ENCODE assay signal across 10 cellular contexts in the genomic region with DNA sequence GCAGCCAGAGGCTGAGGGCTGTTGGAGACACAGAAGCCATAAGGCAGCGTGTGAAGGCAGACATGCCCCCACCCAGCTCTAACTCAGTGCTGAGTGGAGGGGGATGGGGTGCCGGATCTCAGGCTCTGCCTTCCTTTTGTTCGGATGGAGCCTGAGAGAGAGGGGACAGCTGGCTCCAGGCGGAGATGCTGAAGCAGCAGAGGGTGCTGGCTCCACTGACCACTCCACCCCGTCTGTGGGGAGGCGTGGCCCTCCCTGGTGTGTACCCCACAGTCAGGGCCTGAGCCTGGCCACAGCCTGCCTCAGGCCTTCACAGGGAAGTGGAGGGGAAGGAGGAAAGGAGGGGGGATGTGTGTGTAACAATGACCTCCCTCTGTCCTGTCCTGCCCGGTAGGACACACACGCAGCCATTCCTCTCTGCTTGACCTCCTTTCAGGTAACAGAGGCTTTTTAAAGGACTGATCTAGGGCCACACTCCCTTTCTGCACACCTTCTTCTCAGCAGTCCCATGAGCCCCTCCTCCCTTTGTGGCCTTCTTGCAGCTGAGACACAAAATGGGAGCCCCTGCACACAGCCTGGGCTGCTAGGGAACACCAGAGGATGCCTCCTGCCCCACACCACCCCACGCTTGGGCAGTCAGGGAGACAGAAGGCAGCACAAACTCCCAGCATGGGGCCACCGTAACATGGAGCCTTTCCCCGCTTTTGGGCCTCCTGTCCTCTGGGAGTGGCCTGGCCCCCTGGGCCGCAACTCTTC. TPM values are rescaled to one million over a fixed set of nuclear protein-coding genes. Genes with fewer than 3 reads are reported as not detected.
DNase-seq lines count a peak whose midpoint lies in the region; ATAC-seq and TF ChIP-seq lines count a peak whose summit lies in the region.
"Had no signal": no experiment of that assay in that cellular context is flagged by ENCODE, and none has a peak within 500 bp of the region (broad histone marks: within the 10 kb centered on the region; RNA-seq: fewer than 3 reads in every experiment).

No MANE protein-coding gene starts in this region.

- H3K36me3 Mint-ChIP-seq in activated T-cell treated with anti-CD3 and anti-CD28 coated beads, Interleukin-2, amount 50 U/mL, for 24 hours (ENCODE audit: low read depth): no peaks in the 10 kb centered on the region

- no peak overlapping the region for H3K4me2 ChIP-seq in osteoblast (ENCODE audit: insufficient read depth, low read length)

- H3K27me3 ChIP-seq in left ventricle myocardium inferior (ENCODE audit: low read depth) (no peaks in the 10 kb centered on the region), osteoblast (ENCODE audit: insufficient read depth, low read length) (no peaks in the 10 kb centered on the region), aorta (ENCODE audit: control insufficient read depth in 1 of 2, insufficient read depth in 2 of 2, low read length in 1 of 2) (no peaks in the 10 kb centered on the region)

- H3K4me1 ChIP-seq in left ventricle myocardium inferior (peaks cover 100% of the 10 kb centered on the region), osteoblast (ENCODE audit: insufficient read depth, low read length) (peaks cover 30% of the 10 kb centered on the region), urinary bladder (ENCODE audit: insufficient read depth) (no peaks in the 10 kb centered on the region), aorta (ENCODE audit: control insufficient read depth in 1 of 2, insufficient read depth in 2 of 2, low read length in 2 of 2) (peaks cover 0 to 1% of the 10 kb centered on the region in 2 donors)

- H3K27ac ChIP-seq in left ventricle myocardium inferior (replicated peaks) (peak overlapping the region; percentile 92), osteoblast (ENCODE audit: low read depth, low read length) (no peak overlapping the region), urinary bladder (ENCODE audit: low read depth) (peak overlapping the region; percentile 11), aorta (ENCODE audit: low read depth in 1 of 2, low read length in 2 of 2) (no peak overlapping the region)

- no peaks in the 10 kb centered on the region for H3K9me3 Mint-ChIP-seq in activated T-cell treated with anti-CD3 and anti-CD28 coated beads, Interleukin-2, amount 50 U/mL, for 24 hours

- no peaks in the 10 kb centered on the region for H4K20me1 ChIP-seq in osteoblast (ENCODE audit: insufficient read depth, low read length)

- H3K4me3 ChIP-seq in left ventricle myocardium inferior (no peak overlapping the region), osteoblast (ENCODE audit: insufficient read depth, low read length) (no peak overlapping the region), urinary bladder (ENCODE audit: low read depth, low read length) (no peak overlapping the region), aorta (ENCODE audit: low read length in 2 of 2) (no peak overlapping the region)

- intact Hi-C loops in left ventricle myocardium inferior (cut with micrococcal nuclease): no loop called here
- intact Hi-C loops in aorta (cut with DNase I): no loop called here

- H3K4me1 Mint-ChIP-seq in activated T-cell treated with anti-CD3 and anti-CD28 coated beads, Interleukin-2, amount 50 U/mL, for 24 hours (ENCODE audit: low read depth): peaks cover 4% of the 10 kb centered on the region

- 66% methylated on average over 12 of the region's 12 CpGs for WGBS in urinary bladder
- WGBS in aorta, 2 donors: 92% methylated on average over 12 of the region's 12 CpGs

- H3K79me2 ChIP-seq in osteoblast (ENCODE audit: insufficient read depth, low read length): no peaks in the 10 kb centered on the region

- H3K4me3 Mint-ChIP-seq in activated T-cell treated with anti-CD3 and anti-CD28 coated beads, Interleukin-2, amount 50 U/mL, for 24 hours: no peak overlapping the region

- H3K27me3 Mint-ChIP-seq in activated T-cell treated with anti-CD3 and anti-CD28 coated beads, Interleukin-2, amount 50 U/mL, for 24 hours: no peaks in the 10 kb centered on the region

- no peak for TF ChIP-seq CTCF in left ventricle myocardium inferior (IDR thresholded peaks at IDR 0.05; ENCODE audit: borderline replicate concordance)
- no peak for TF ChIP-seq CTCF in osteoblast (IDR thresholded peaks at IDR 0.05; ENCODE audit: extremely low read depth, low read depth, low read length)

- H2AFZ ChIP-seq in osteoblast (ENCODE audit: low read length): no peak overlapping the region

- ATAC-seq in aorta (ENCODE audit: low FRiP score): no peak

- H3K36me3 ChIP-seq in left ventricle myocardium inferior: no peaks in the 10 kb centered on the region
- H3K36me3 ChIP-seq in osteoblast (ENCODE audit: insufficient read depth, low read length): no peaks in the 10 kb centered on the region
- H3K36me3 ChIP-seq in urinary bladder (ENCODE audit: insufficient read depth): no peaks in the 10 kb centered on the region
- no peaks in the 10 kb centered on the region for H3K36me3 ChIP-seq in aorta (ENCODE audit: control insufficient read depth in 1 of 2, insufficient read depth in 2 of 2, low read length in 1 of 2)

- H3K9me3 ChIP-seq in left ventricle myocardium inferior (replicated peaks): no peaks in the 10 kb centered on the region
- H3K9me3 ChIP-seq in osteoblast (ENCODE audit: low read depth, low read length): no peaks in the 10 kb centered on the region
- no peaks in the 10 kb centered on the region for H3K9me3 ChIP-seq in aorta (ENCODE audit: control insufficient read depth, low read length)

- DNase-seq in SHP77 (lab: John Stamatoyannopoulos, UW) (peak; percentile 53 to 60), SHP77 treated with DMSO at 0.1 percent for 48 hours (lab: John Stamatoyannopoulos, UW) (no peak), left ventricle myocardium inferior (peak; percentile 61), osteoblast (ENCODE audit: insufficient read length, low spot score, missing footprints) (peak; percentile 63), AG08396 (ENCODE audit: low spot score) (no peak), aorta (no peak)
- no peak for DNase-seq in activated T-cell treated with anti-CD3 and anti-CD28 coated beads, Interleukin-2, amount 50 U/mL, for 24 hours

- H3K27ac Mint-ChIP-seq in activated T-cell treated with anti-CD3 and anti-CD28 coated beads, Interleukin-2, amount 50 U/mL, for 24 hours: no peak overlapping the region

RNA-seq across cellular contexts. Expression of a gene that starts 9.6 kb away (rescaled TPM):
- 0.49 TPM for total RNA-seq in left ventricle myocardium inferior
- not detected in 2 replicates for total RNA-seq in osteoblast
- total RNA-seq in urinary bladder: not detected
- polyA plus RNA-seq in urinary bladder: 1.4 TPM
- total RNA-seq in aorta: 1 to 10 TPM in 1 of 2 donors, under 1 TPM in 1; 0.29 to 1.7 TPM
- under 1 TPM in 1 of 2 donors, not detected in 1; 0.74 TPM for polyA plus RNA-seq in aorta
- total RNA-seq: T-helper 1 cell treated with Interleukin-12 subunit alpha and Interleukin-12 subunit beta and Interleukin-4 antibody, amounts not matched to agents 30 ng/mL and 1 ng/mL, for 36 hours had no signal
- polyA plus RNA-seq: liver had no signal

RNA-seq across cellular contexts. Expression of a gene that starts 23.8 kb away (rescaled TPM):
- total RNA-seq in left ventricle myocardium inferior (34.8 TPM), osteoblast (3.5 and 4.3 TPM in 2 replicates), urinary bladder (17.2 TPM), aorta (100 to 1,000 TPM in 1 of 2 donors, 10 to 100 TPM in 1; 39.2 to 139 TPM)
- polyA plus RNA-seq in urinary bladder (38.7 TPM), aorta (100 to 1,000 TPM in 1 of 2 donors, 1 to 10 TPM in 1; 3.1 to 149 TPM)

RNA-seq across cellular contexts. Expression of a gene that starts 29.1 kb away (rescaled TPM):
- 24.2 TPM for total RNA-seq in left ventricle myocardium inferior
- total RNA-seq in osteoblast: 15.6 and 17.1 TPM in 2 replicates
- total RNA-seq in urinary bladder: 29.4 TPM
- 15.5 TPM for polyA plus RNA-seq in urinary bladder
- 10 to 100 TPM; 18.6 to 22.7 TPM for total RNA-seq in aorta
- 1 to 10 TPM; 4.6 to 7.8 TPM for polyA plus RNA-seq in aorta

RNA-seq across cellular contexts. Expression of a gene that starts 38.1 kb away (rescaled TPM):
- total RNA-seq in left ventricle myocardium inferior: 25.3 TPM
- total RNA-seq in osteoblast: 18.0 and 19.2 TPM in 2 replicates
- total RNA-seq in urinary bladder: 8.6 TPM
- polyA plus RNA-seq in urinary bladder: 31.1 TPM
- total RNA-seq in aorta: 10 to 100 TPM; 35.7 to 51.3 TPM
- polyA plus RNA-seq in aorta: 10 to 100 TPM; 19.7 to 33.6 TPM

Comparison
In these comparisons a context has a peak if more than half of its experiments do, and no peak if none do; other contexts are left out.
1. DNase-seq: peak in SHP77 (2 of 2), left ventricle myocardium inferior (single experiment) and osteoblast (single experiment); none in SHP77 treated with DMSO at 0.1 percent for 48 hours (single experiment), AG08396 (single experiment), aorta (0 of 2) and activated T-cell treated with anti-CD3 and anti-CD28 coated beads, Interleukin-2, amount 50 U/mL, for 24 hours (single experiment).
2. H3K27ac ChIP-seq: peak in left ventricle myocardium inferior (single experiment) and urinary bladder (single experiment); none in osteoblast (single experiment) and aorta (0 of 2).